Comparison of ENCODE assay signal across 6 cellular contexts in the genomic region with DNA sequence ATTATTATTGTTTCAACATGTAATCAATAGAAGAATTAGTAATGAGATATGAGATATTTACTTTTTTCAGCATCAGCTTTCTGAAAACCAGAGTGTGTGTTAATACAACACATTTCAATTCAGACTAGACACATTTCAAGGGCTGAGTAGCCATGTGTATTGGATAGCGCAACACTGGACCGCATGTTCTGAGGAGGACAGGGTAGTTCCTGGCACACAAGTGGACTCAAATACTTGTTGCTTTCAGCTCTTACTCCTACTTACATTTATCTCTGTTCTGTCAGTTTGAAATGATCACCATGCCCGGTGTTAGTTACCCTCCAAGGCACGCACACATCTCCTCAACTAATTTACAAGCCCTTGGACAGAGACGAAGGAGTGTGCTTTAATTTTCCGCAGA.
"Had no signal": no experiment of that assay in that cellular context is flagged by ENCODE, and none has a peak within 500 bp of the region (broad histone marks: within the 10 kb centered on the region; RNA-seq: fewer than 3 reads in every experiment).

No MANE protein-coding gene starts in this region.

- DNase-seq: IMR-90, KBM-7, KG1 had no signal

- H3K4me3 ChIP-seq: K562 had no signal

- H3K27ac ChIP-seq: HL-60 had no signal

- ATAC-seq: HepG2, K562 had no signal
